22 cellular contexts compared by ENCODE assay signal in genomic region chr20:50784464-50784863, GRCh38.
"Had no signal": no experiment of that assay in that cellular context is flagged by ENCODE, and none has a peak within 500 bp of the region (broad histone marks: within the 10 kb centered on the region; RNA-seq: fewer than 3 reads in every experiment).

No MANE protein-coding gene starts in this region.

- H3K4me1 ChIP-seq: psoas muscle, transverse colon had no signal

- H3K4me3 Mint-ChIP-seq: naive thymus-derived CD4-positive, alpha-beta T cell; nephron progenitor cell had no signal

- H3K9ac ChIP-seq: parathyroid adenoma had no signal

- H3K36me3 Mint-ChIP-seq: naive thymus-derived CD4-positive, alpha-beta T cell had no signal

- H3K79me2 ChIP-seq: parathyroid adenoma had no signal

- H3K27ac ChIP-seq: heart left ventricle, parathyroid adenoma, psoas muscle, right lobe of liver, spleen, stomach, thoracic aorta, transverse colon had no signal

- H3K27ac Mint-ChIP-seq: naive thymus-derived CD4-positive, alpha-beta T cell; nephron progenitor cell had no signal

- DNase-seq: effector memory CD4-positive, alpha-beta T cell; heart left ventricle; hippocampal formation; left colon; left ventricle myocardium superior; naive thymus-derived CD4-positive, alpha-beta T cell; nephron progenitor cell; retina; stimulated activated CD4-positive, alpha-beta T cell treated with anti-CD3 and anti-CD28 coated beads, Interleukin-15, amount 100 ng/mL, for 24 hours; stimulated activated CD4-positive, alpha-beta T cell treated with anti-CD3 and anti-CD28 coated beads, Interleukin-1b, Interleukin-23, amount 100 ng/mL, for 48 hours; stimulated activated naive CD4-positive, alpha-beta T cell; stomach; substantia nigra; transverse colon had no signal

- H3K36me3 ChIP-seq: heart left ventricle, right lobe of liver, spleen, stomach, thoracic aorta, transverse colon had no signal

- H3K27me3 ChIP-seq: heart left ventricle, right lobe of liver, spleen, stomach, transverse colon had no signal

- H3K4me3 ChIP-seq: heart left ventricle, psoas muscle, right lobe of liver, spleen, stomach, thoracic aorta, transverse colon had no signal

- H3K9me3 ChIP-seq: heart left ventricle, psoas muscle, right lobe of liver, spleen, stomach, thoracic aorta, transverse colon had no signal

- ATAC-seq: esophagus mucosa; heart left ventricle; left colon; left ventricle myocardium superior; naive thymus-derived CD4-positive, alpha-beta T cell; psoas muscle; right lobe of liver had no signal

- H2AFZ ChIP-seq: parathyroid adenoma had no signal

- H3K9me3 Mint-ChIP-seq: naive thymus-derived CD4-positive, alpha-beta T cell had no signal

- FAIRE-seq: endometrium, frontal cortex had no signal
